In the genomic region with DNA sequence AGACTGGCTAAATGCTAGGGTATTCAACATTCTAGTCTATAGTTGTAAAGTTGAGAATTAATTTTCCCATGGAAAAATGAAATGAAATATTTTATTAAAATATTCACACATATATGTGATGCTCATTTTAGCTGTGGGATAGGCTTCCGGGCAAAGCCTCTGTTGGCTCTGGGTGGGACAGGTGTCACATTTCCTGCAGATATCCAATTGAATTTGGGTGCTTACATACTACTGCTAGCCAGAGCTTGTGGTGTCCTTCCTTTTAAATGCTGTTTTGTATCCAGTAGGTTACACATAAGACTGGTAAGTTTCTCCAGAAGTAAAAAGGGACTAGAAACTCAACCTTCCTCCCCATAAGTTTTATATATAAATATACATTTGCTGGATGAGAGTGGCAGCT, we compare ENCODE assay signal across 17 cellular contexts.
A peak's percentile ranks its signal among the peaks of the same experiment; 100 is the strongest.
DNase-seq lines count a peak whose midpoint lies in the region; ATAC-seq and TF ChIP-seq lines count a peak whose summit lies in the region.
"Had no signal": no experiment of that assay in that cellular context is flagged by ENCODE, and none has a peak within 500 bp of the region (broad histone marks: within the 10 kb centered on the region; RNA-seq: fewer than 3 reads in every experiment).

No MANE protein-coding gene starts in this region.

- H3K9me3 Mint-ChIP-seq in GM23338, result peaks cover 11% of the 10 kb centered on the region; the same call in 2 of the 3 replicates
- H3K9me3 Mint-ChIP-seq: IgD-negative memory B cell had no signal

- BruUV-seq in PC-9 (replicated peaks; lab: Mats Ljungman, UMichigan), result no TSS peak

- H3F3A ChIP-seq in GM23338 (replicated peaks; ENCODE audit: low read depth) (no peaks in the 10 kb centered on the region), PC-9 (ENCODE audit: insufficient read depth, low read depth) (no peaks in the 10 kb centered on the region)

- TF ChIP-seq CTCF in GM23338 (conservative IDR thresholded peaks at IDR 0.05; ENCODE audit: low read depth in 2 of 2) (no peak), PC-9 (conservative IDR thresholded peaks at IDR 0.05) (no peak)

- POLR2A ChIA-PET in PC-9 (lab: Charles Lee; ENCODE audit: unreplicated experiment), result no interaction called here

- no peaks in the 10 kb centered on the region for H3K36me3 Mint-ChIP-seq in GM23338 (ENCODE audit: low read depth)
- H3K36me3 Mint-ChIP-seq: CD4-positive, CD25-positive, alpha-beta regulatory T cell; IgD-negative memory B cell had no signal

- no peak overlapping the region for H3K27ac Mint-ChIP-seq in GM23338
- H3K27ac Mint-ChIP-seq: CD4-positive, CD25-positive, alpha-beta regulatory T cell; IgD-negative memory B cell; T-helper 1 cell treated with Interleukin-12 subunit alpha and Interleukin-12 subunit beta and Interleukin-4 antibody, amounts not matched to agents 30 μg/mL and 1 μg/mL, for 36 hours had no signal

- H3K4me2 ChIP-seq in GM23338, result peak overlapping the region; percentile 72
- no peak overlapping the region for H3K4me2 ChIP-seq in PC-9

- H2AFZ ChIP-seq in GM23338 (no peak overlapping the region), PC-9 (no peak overlapping the region)

- intact Hi-C loops in PC-9 (cut with micrococcal nuclease; ENCODE audit: unreplicated experiment), result no loop called here

- no peaks in the 10 kb centered on the region for H3K27me3 ChIP-seq in GM23338 (ENCODE audit: insufficient read depth)
- H3K27me3 ChIP-seq in iPS-18a (ENCODE audit: control insufficient read depth, insufficient read depth, low read length), result no peaks in the 10 kb centered on the region
- H3K27me3 ChIP-seq in PC-9 (ENCODE audit: insufficient read depth, low read depth), result no peaks in the 10 kb centered on the region

- peaks cover 17% of the 10 kb centered on the region for H3K4me1 Mint-ChIP-seq in GM23338
- H3K4me1 Mint-ChIP-seq: CD4-positive, CD25-positive, alpha-beta regulatory T cell; IgD-negative memory B cell had no signal

- H3K4me3 ChIP-seq in GM23338, result peak overlapping the region; percentile 46; the same call in 1 of the 2 replicates
- peak overlapping the region; percentile 86 for H3K4me3 ChIP-seq in iPS-18a (ENCODE audit: low read length)
- H3K4me3 ChIP-seq in PC-9, result no peak overlapping the region

- H3K27ac ChIP-seq in GM23338 (ENCODE audit: low read depth), result no peak overlapping the region
- H3K27ac ChIP-seq in iPS-18a (ENCODE audit: low read length), result no peak overlapping the region
- H3K27ac ChIP-seq in PC-9, result no peak overlapping the region

- no peaks in the 10 kb centered on the region for H3K79me2 ChIP-seq in GM23338 (replicated peaks; ENCODE audit: insufficient read depth)
- no peaks in the 10 kb centered on the region for H3K79me2 ChIP-seq in PC-9 (ENCODE audit: low read depth)

- DNase-seq in DMS153 (lab: John Stamatoyannopoulos, UW) (peak; percentile 27), GM23338 (ENCODE audit: low spot score) (no peak), NCI-H69 (lab: John Stamatoyannopoulos, UW) (peak; percentile 41), PC-9 (no peak)
- DNase-seq: ACHN; CD4-positive, CD25-positive, alpha-beta regulatory T cell; DMS79; GDM1; NCI-H774; SHP77 had no signal

- no peak overlapping the region for H3K4me3 Mint-ChIP-seq in GM23338
- H3K4me3 Mint-ChIP-seq: CD4-positive, CD25-positive, alpha-beta regulatory T cell; IgD-negative memory B cell; T-helper 1 cell treated with Interleukin-12 subunit alpha and Interleukin-12 subunit beta and Interleukin-4 antibody, amounts not matched to agents 30 μg/mL and 1 μg/mL, for 36 hours had no signal

- H3K4me1 ChIP-seq in GM23338 (ENCODE audit: insufficient read depth) (peaks cover 15% of the 10 kb centered on the region), iPS-18a (ENCODE audit: control insufficient read depth, low read depth, low read length) (peaks cover 21% of the 10 kb centered on the region), PC-9 (replicated peaks; ENCODE audit: insufficient read depth) (no peaks in the 10 kb centered on the region)

- no peaks in the 10 kb centered on the region for H4K20me1 ChIP-seq in GM23338 (replicated peaks; ENCODE audit: insufficient read depth)
- H4K20me1 ChIP-seq in PC-9 (ENCODE audit: insufficient read depth), result no peaks in the 10 kb centered on the region

- H3K36me3 ChIP-seq in GM23338 (ENCODE audit: insufficient read depth) (no peaks in the 10 kb centered on the region), iPS-18a (ENCODE audit: control insufficient read depth, low read depth, low read length) (no peaks in the 10 kb centered on the region), PC-9 (ENCODE audit: low read depth) (no peaks in the 10 kb centered on the region)

- no peaks in the 10 kb centered on the region for H3K9me3 ChIP-seq in iPS-18a (ENCODE audit: control insufficient read depth, low read depth, low read length)
- H3K9me3 ChIP-seq in PC-9 (ENCODE audit: insufficient read depth, low read depth), result no peaks in the 10 kb centered on the region

- CTCF ChIA-PET in PC-9 (lab: Charles Lee), result no interaction called here

- ATAC-seq in GM23338, result peak; percentile 63
- ATAC-seq in GM18870 (IDR thresholded peaks at IDR 0.05; ENCODE audit: unreplicated experiment), result no peak
- ATAC-seq in GM18909 (IDR thresholded peaks at IDR 0.05; ENCODE audit: poor library complexity, unreplicated experiment), result no peak
- ATAC-seq in GM19463 (IDR thresholded peaks at IDR 0.05; ENCODE audit: unreplicated experiment), result no peak
- ATAC-seq: SK-N-SH treated with all-trans-retinoic acid at 6 μM for 48 hours had no signal

- no peak overlapping the region for H3K9ac ChIP-seq in iPS-18a (ENCODE audit: low read length)

- H3K9me2 ChIP-seq in GM23338 (ENCODE audit: insufficient read depth) (no peaks in the 10 kb centered on the region), PC-9 (ENCODE audit: insufficient read depth) (no peaks in the 10 kb centered on the region)

- no peaks in the 10 kb centered on the region for H3K27me3 Mint-ChIP-seq in GM23338 (ENCODE audit: insufficient read depth, low read depth, poor library complexity)
- H3K27me3 Mint-ChIP-seq: CD4-positive, CD25-positive, alpha-beta regulatory T cell had no signal

TF ChIP-seq in GM23338, 12 proteins besides CTCF, POLR2A, EP300 and RAD21 (continues in another document):
- TF ChIP-seq EZH2 (IDR thresholded peaks at IDR 0.05; ENCODE audit: low read depth, unreplicated experiment), result no peak
- TF ChIP-seq, protein P1, sequence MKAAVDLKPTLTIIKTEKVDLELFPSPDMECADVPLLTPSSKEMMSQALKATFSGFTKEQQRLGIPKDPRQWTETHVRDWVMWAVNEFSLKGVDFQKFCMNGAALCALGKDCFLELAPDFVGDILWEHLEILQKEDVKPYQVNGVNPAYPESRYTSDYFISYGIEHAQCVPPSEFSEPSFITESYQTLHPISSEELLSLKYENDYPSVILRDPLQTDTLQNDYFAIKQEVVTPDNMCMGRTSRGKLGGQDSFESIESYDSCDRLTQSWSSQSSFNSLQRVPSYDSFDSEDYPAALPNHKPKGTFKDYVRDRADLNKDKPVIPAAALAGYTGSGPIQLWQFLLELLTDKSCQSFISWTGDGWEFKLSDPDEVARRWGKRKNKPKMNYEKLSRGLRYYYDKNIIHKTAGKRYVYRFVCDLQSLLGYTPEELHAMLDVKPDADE (IDR thresholded peaks at IDR 0.05), result no peak
- TF ChIP-seq, protein P2, sequence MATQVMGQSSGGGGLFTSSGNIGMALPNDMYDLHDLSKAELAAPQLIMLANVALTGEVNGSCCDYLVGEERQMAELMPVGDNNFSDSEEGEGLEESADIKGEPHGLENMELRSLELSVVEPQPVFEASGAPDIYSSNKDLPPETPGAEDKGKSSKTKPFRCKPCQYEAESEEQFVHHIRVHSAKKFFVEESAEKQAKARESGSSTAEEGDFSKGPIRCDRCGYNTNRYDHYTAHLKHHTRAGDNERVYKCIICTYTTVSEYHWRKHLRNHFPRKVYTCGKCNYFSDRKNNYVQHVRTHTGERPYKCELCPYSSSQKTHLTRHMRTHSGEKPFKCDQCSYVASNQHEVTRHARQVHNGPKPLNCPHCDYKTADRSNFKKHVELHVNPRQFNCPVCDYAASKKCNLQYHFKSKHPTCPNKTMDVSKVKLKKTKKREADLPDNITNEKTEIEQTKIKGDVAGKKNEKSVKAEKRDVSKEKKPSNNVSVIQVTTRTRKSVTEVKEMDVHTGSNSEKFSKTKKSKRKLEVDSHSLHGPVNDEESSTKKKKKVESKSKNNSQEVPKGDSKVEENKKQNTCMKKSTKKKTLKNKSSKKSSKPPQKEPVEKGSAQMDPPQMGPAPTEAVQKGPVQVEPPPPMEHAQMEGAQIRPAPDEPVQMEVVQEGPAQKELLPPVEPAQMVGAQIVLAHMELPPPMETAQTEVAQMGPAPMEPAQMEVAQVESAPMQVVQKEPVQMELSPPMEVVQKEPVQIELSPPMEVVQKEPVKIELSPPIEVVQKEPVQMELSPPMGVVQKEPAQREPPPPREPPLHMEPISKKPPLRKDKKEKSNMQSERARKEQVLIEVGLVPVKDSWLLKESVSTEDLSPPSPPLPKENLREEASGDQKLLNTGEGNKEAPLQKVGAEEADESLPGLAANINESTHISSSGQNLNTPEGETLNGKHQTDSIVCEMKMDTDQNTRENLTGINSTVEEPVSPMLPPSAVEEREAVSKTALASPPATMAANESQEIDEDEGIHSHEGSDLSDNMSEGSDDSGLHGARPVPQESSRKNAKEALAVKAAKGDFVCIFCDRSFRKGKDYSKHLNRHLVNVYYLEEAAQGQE (IDR thresholded peaks at IDR 0.05; ENCODE audit: unreplicated experiment), result no peak
- TF ChIP-seq STAT1 (IDR thresholded peaks at IDR 0.05; ENCODE audit: unreplicated experiment), result no peak
- TF ChIP-seq ZNF114 (CRISPR knock-in tag; IDR thresholded peaks at IDR 0.05), result no peak

Comparison
In these comparisons a context has a peak if more than half of its experiments do, and no peak if none do; other contexts are left out.
1. DNase-seq: peak in DMS153 (single experiment) and NCI-H69 (single experiment); none in GM23338 (single experiment) and PC-9 (0 of 2).